ENCODE assay signal across 9 cellular contexts in the genomic region with DNA sequence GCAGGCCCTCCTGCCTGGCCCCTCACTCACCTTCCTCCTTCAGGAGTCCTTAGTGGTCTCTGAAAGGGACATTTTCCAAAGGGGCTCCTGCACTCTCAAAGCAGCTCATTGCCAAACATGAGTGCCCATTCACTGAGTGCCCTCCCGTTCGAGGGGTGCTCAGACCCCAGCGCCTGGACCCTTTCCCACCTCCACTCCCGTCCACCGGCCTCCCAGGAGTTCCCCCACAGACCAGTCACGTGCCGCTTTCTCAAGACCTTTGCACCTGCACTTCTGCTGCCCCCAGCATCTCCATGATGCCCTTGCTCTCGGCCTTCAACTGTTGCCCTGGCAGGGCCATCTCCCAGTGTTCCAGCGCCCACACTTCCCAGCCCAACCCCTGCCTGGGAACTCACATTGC.
"Had no signal": no experiment of that assay in that cellular context is flagged by ENCODE, and none has a peak within 500 bp of the region (broad histone marks: within the 10 kb centered on the region; RNA-seq: fewer than 3 reads in every experiment).

No MANE protein-coding gene starts in this region.

- H3K27ac Mint-ChIP-seq: GM23338, HFFc6 had no signal

- H2AFZ ChIP-seq: GM23338 had no signal

- H3K4me1 ChIP-seq: HAP-1 had no signal

- ATAC-seq: GM23338, HCT116, K562 had no signal

- H3K4me2 ChIP-seq: GM23338 had no signal

- H3K27ac ChIP-seq: HL-60 had no signal

- H3K9me3 ChIP-seq: HAP-1 had no signal

- H3K36me3 ChIP-seq: HAP-1 had no signal

- DNase-seq: H7, HFFc6, IMR-90, KG1 had no signal

- H3K4me3 Mint-ChIP-seq: GM23338, HFFc6 had no signal

- H3K4me3 ChIP-seq: GM23338, HAP-1, K562 had no signal

- FAIRE-seq: K562 had no signal
